20 cellular contexts compared by ENCODE assay signal in the genomic region with DNA sequence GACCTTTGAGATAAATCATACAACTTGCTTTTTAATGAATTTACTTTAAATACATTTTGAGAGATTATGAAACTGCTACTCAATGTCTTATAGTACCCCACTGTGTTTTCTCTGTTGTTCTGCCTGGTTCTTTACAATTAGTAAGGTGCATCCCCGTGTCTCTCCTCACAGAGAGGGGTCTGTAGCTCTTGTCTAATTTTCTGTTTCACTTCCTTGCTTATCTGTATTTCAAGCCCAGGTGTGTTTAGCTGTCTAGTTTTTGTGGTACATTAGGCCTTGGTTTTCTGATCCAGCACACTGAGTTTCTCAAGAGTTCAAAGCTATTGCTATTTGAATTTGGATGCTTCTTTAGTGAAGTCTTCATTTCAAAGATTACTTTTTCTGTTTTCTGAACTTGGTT.
A peak's percentile ranks its signal among the peaks of the same experiment; 100 is the strongest.
DNase-seq lines count a peak whose midpoint lies in the region; ATAC-seq and TF ChIP-seq lines count a peak whose summit lies in the region.
"Had no signal": no experiment of that assay in that cellular context is flagged by ENCODE, and none has a peak within 500 bp of the region (broad histone marks: within the 10 kb centered on the region; RNA-seq: fewer than 3 reads in every experiment).

No MANE protein-coding gene starts in this region.

- ATAC-seq in GM19397 (IDR thresholded peaks at IDR 0.05; ENCODE audit: unreplicated experiment) (peak; percentile 73), HG02678 (IDR thresholded peaks at IDR 0.05; ENCODE audit: unreplicated experiment) (peak; percentile 77), HG03354 (IDR thresholded peaks at IDR 0.05; ENCODE audit: poor library complexity, severe bottlenecking, unreplicated experiment) (peak; percentile 87)
- ATAC-seq: A549; activated CD8-positive, alpha-beta memory T cell treated with anti-CD3 and anti-CD28 coated beads, Interleukin-2, amount 10 ng/mL, durations not matched to agents 7 days and 5 days; HepG2 had no signal

- TF ChIP-seq CTCF in GM12865 (IDR thresholded peaks at IDR 0.05; ENCODE audit: insufficient read depth, low read depth, low read length, missing control alignments): no peak
- TF ChIP-seq CTCF in BE2C (IDR thresholded peaks at IDR 0.05; ENCODE audit: low read depth, low read length): no peak
- no peak for TF ChIP-seq CTCF in testis (IDR thresholded peaks at IDR 0.05)

- DNase-seq in GM12865 (ENCODE audit: low read depth): peak; percentile 18
- no peak for DNase-seq in BE2C
- DNase-seq in hippocampal formation (lab: John Stamatoyannopoulos, UW): no peak
- DNase-seq in testis: no peak
- no peak for DNase-seq in HPDE6-E6E7 (ENCODE audit: extremely low spot score)
- DNase-seq: activated CD8-positive, alpha-beta memory T cell treated with anti-CD3 and anti-CD28 coated beads, Interleukin-2, amount 10 ng/mL, durations not matched to agents 7 days and 5 days; activated naive CD8-positive, alpha-beta T cell treated with anti-CD3 and anti-CD28 coated beads for 36 hours; Caco-2; cerebellar nuclear complex; mesenchymal stem cell; NCI-H1436; NCI-H774; ovary; SHP77 treated with DMSO at 0.1 percent for 48 hours had no signal

- H3K27me3 ChIP-seq in BE2C (no peaks in the 10 kb centered on the region), testis (no peaks in the 10 kb centered on the region)
- H3K27me3 ChIP-seq: ovary had no signal

- intact Hi-C loops in testis (cut with DNase I; ENCODE audit: low total_unique reads): no loop called here

- whole genome bisulfite sequencing in testis, 2 donors: 82 to 85% methylated on average over 1 of the region's 1 CpG

- H3K4me3 ChIP-seq in GM12865 (ENCODE audit: low read depth, low read length): no peak overlapping the region
- H3K4me3 ChIP-seq in BE2C (ENCODE audit: low read depth, low read length): no peak overlapping the region
- H3K4me3 ChIP-seq in testis: no peak overlapping the region
- H3K4me3 ChIP-seq: A549, ovary had no signal

- no peak for TF ChIP-seq POLR2A in testis (IDR thresholded peaks at IDR 0.05)

- H3K27ac ChIP-seq in testis: no peak overlapping the region
- H3K27ac ChIP-seq: A549, ovary, VCaP had no signal

- peaks cover 4% of the 10 kb centered on the region; the same call in 1 of the 2 replicates for H3K4me1 ChIP-seq in BE2C
- no peaks in the 10 kb centered on the region for H3K4me1 ChIP-seq in testis
- H3K4me1 ChIP-seq: A549, Caco-2 had no signal

- H3K9me3 ChIP-seq in BE2C: no peaks in the 10 kb centered on the region
- H3K9me3 ChIP-seq in testis: no peaks in the 10 kb centered on the region
- H3K9me3 ChIP-seq: A549, Caco-2, ovary had no signal

- H3K36me3 ChIP-seq in BE2C (no peaks in the 10 kb centered on the region), testis (ENCODE audit: low read depth, missing control alignments) (no peaks in the 10 kb centered on the region)
- H3K36me3 ChIP-seq: ovary had no signal
